Comparison of ENCODE assay signal across 14 cellular contexts in genomic region chr16:14196011-14196410, GRCh38.
DNase-seq lines count a peak whose midpoint lies in the region; ATAC-seq and TF ChIP-seq lines count a peak whose summit lies in the region.
"Had no signal": no experiment of that assay in that cellular context is flagged by ENCODE, and none has a peak within 500 bp of the region (broad histone marks: within the 10 kb centered on the region; RNA-seq: fewer than 3 reads in every experiment).

No MANE protein-coding gene starts in this region.

- H3K4me3 ChIP-seq in IMR-90 (ENCODE audit: insufficient read depth, low read depth, low read length): no peak overlapping the region
- no peak overlapping the region for H3K4me3 ChIP-seq in Panc1 (ENCODE audit: low read depth in 2 of 2, low read length in 2 of 2)
- no peak overlapping the region for H3K4me3 ChIP-seq in neural cell (ENCODE audit: low read length)
- H3K4me3 ChIP-seq: SJCRH30 had no signal

- intact Hi-C loops in IMR-90 (cut with micrococcal nuclease) (no loop called here), Panc1 (cut with micrococcal nuclease; ENCODE audit: unreplicated experiment) (no loop called here)
- intact Hi-C loops in activated T-helper 1 cell treated with anti-CD3 and anti-CD28 coated beads, Interleukin-12 subunit alpha, Interleukin-12 subunit beta, Interleukin-2, Interleukin-4 antibody, amounts not matched to agents 30 ng/mL and 10 ng/mL and 1 ng/mL, durations not matched to agents 14 hours and 24 hours and 36 hours (cut with micrococcal nuclease): no loop called here

- H3K9me3 ChIP-seq in IMR-90 (ENCODE audit: control insufficient read depth, insufficient read depth, low read length) (no peaks in the 10 kb centered on the region), Panc1 (ENCODE audit: control insufficient read depth, insufficient read depth, low read depth, low read length) (no peaks in the 10 kb centered on the region), neural cell (ENCODE audit: low read length) (no peaks in the 10 kb centered on the region)

- dilution Hi-C loops in IMR-90 (cut with HindIII; ENCODE audit: low sequenced_read_pairs, unreplicated experiment): no loop called here

- no peak overlapping the region for H2BK5ac ChIP-seq in IMR-90 (ENCODE audit: low read depth, low read length, poor library complexity, severe bottlenecking)

- H4K20me1 ChIP-seq in IMR-90 (ENCODE audit: insufficient read depth, low read length): no peaks in the 10 kb centered on the region
- H4K20me1 ChIP-seq in neural cell (ENCODE audit: insufficient read depth): no peaks in the 10 kb centered on the region

- CTCF ChIA-PET in IMR-90 (lab: Yijun Ruan, JAX): no interaction called here
- CTCF ChIA-PET in Panc1 (lab: Charles Lee): interaction anchor here (0.8 kb wide), 1 partner anchor 1229 kb away, joined by 8 read pairs; no protein-coding TSS in a partner anchor

- no peak overlapping the region for H4K8ac ChIP-seq in IMR-90 (ENCODE audit: low read depth in 2 of 2, low read length in 2 of 2)

- in situ Hi-C loops in IMR-90 (cut with MboI; ENCODE audit: low sequenced_read_pairs): no loop called here
- in situ Hi-C loops in Panc1 (cut with HindIII; ENCODE audit: low pct_unique_long_range_greater_than_20kb, low sequenced_read_pairs): no loop called here

- H3K9me3 Mint-ChIP-seq in endothelial cell (ENCODE audit: unreplicated experiment): no peaks in the 10 kb centered on the region
- no peaks in the 10 kb centered on the region for H3K9me3 Mint-ChIP-seq in activated T-helper 1 cell treated with anti-CD3 and anti-CD28 coated beads, Interleukin-12 subunit alpha, Interleukin-12 subunit beta, Interleukin-2, Interleukin-4 antibody, amounts not matched to agents 30 ng/mL and 10 ng/mL and 1 ng/mL, durations not matched to agents 14 hours and 24 hours and 36 hours
- H3K9me3 Mint-ChIP-seq: activated naive CD4-positive, alpha-beta T cell treated with anti-CD3 and anti-CD28 coated beads, Interleukin-2, amount 10 ng/mL, durations not matched to agents 7 days and 5 days had no signal

- TF ChIP-seq CTCF in IMR-90 (conservative IDR thresholded peaks at IDR 0.05; ENCODE audit: low read depth, low read length) (no peak), Panc1 (IDR thresholded peaks at IDR 0.05) (no peak; the same call in 1 of the 2 replicates), endothelial cell (IDR thresholded peaks at IDR 0.05; ENCODE audit: unreplicated experiment) (no peak), neural cell (IDR thresholded peaks at IDR 0.05; ENCODE audit: poor library complexity, severe bottlenecking) (no peak)

- DNase-seq in IMR-90 (peak; percentile 18), Panc1 (ENCODE audit: low read depth, low spot score) (no peak), endothelial cell (ENCODE audit: low spot score) (no peak), SW 1271 (lab: John Stamatoyannopoulos, UW) (no peak), HK-2 (ENCODE audit: unreplicated experiment) (no peak)
- no peak for DNase-seq in activated T-helper 1 cell treated with anti-CD3 and anti-CD28 coated beads, Interleukin-12 subunit alpha, Interleukin-12 subunit beta, Interleukin-2, Interleukin-4 antibody, amounts not matched to agents 30 ng/mL and 10 ng/mL and 1 ng/mL, durations not matched to agents 14 hours and 24 hours and 36 hours (ENCODE audit: low spot score)
- DNase-seq: activated naive CD4-positive, alpha-beta T cell treated with anti-CD3 and anti-CD28 coated beads, Interleukin-2, amount 10 ng/mL, durations not matched to agents 7 days and 5 days; Calu3; cerebellar nuclear complex; NCI-H1048; NCI-H526 treated with DMSO at 0.1 percent for 48 hours; SJCRH30; small intestine had no signal

- POLR2A ChIA-PET in IMR-90 (lab: Charles Lee; ENCODE audit: unreplicated experiment) (interaction anchor here (0.6 kb wide), 1 partner anchor 398 kb away, joined by 6 read pairs; no protein-coding TSS in a partner anchor), Panc1 (lab: Charles Lee) (interaction anchor here (0.5 kb wide), 1 partner anchor 104 kb away, joined by 5 read pairs; no protein-coding TSS in a partner anchor)

- H3K4ac ChIP-seq in IMR-90 (ENCODE audit: low read depth, low read length): no peak overlapping the region

- H3K4me3 Mint-ChIP-seq in endothelial cell (ENCODE audit: unreplicated experiment): no peak overlapping the region
- H3K4me3 Mint-ChIP-seq in activated T-helper 1 cell treated with anti-CD3 and anti-CD28 coated beads, Interleukin-12 subunit alpha, Interleukin-12 subunit beta, Interleukin-2, Interleukin-4 antibody, amounts not matched to agents 30 ng/mL and 10 ng/mL and 1 ng/mL, durations not matched to agents 14 hours and 24 hours and 36 hours: no peak overlapping the region
- H3K4me3 Mint-ChIP-seq: activated naive CD4-positive, alpha-beta T cell treated with anti-CD3 and anti-CD28 coated beads, Interleukin-2, amount 10 ng/mL, durations not matched to agents 7 days and 5 days had no signal

- ATAC-seq in IMR-90 (ENCODE audit: low read depth) (no peak), Panc1 (no peak)

- no peaks in the 10 kb centered on the region for H3K9me2 ChIP-seq in neural cell (ENCODE audit: insufficient read depth, low read length)

- H3K36me3 Mint-ChIP-seq in endothelial cell (ENCODE audit: low read depth, unreplicated experiment): no peaks in the 10 kb centered on the region
- no peaks in the 10 kb centered on the region for H3K36me3 Mint-ChIP-seq in activated T-helper 1 cell treated with anti-CD3 and anti-CD28 coated beads, Interleukin-12 subunit alpha, Interleukin-12 subunit beta, Interleukin-2, Interleukin-4 antibody, amounts not matched to agents 30 ng/mL and 10 ng/mL and 1 ng/mL, durations not matched to agents 14 hours and 24 hours and 36 hours (ENCODE audit: low read depth)
- H3K36me3 Mint-ChIP-seq: activated naive CD4-positive, alpha-beta T cell treated with anti-CD3 and anti-CD28 coated beads, Interleukin-2, amount 10 ng/mL, durations not matched to agents 7 days and 5 days had no signal

- no peak overlapping the region for H2AK9ac ChIP-seq in IMR-90 (replicated peaks; ENCODE audit: low read depth, low read length, poor library complexity)

- TF ChIP-seq RAD21 in IMR-90 (IDR thresholded peaks at IDR 0.05; ENCODE audit: low read length): no peak
- no peak for TF ChIP-seq RAD21 in neural cell (conservative IDR thresholded peaks at IDR 0.05)

- no peak overlapping the region for H3K56ac ChIP-seq in IMR-90 (ENCODE audit: extremely low read depth, insufficient read depth, low read length)

- no peak overlapping the region for H2AK5ac ChIP-seq in IMR-90 (ENCODE audit: low read depth, low read length)

- H3K18ac ChIP-seq in IMR-90 (ENCODE audit: low read depth, low read length): no peak overlapping the region

- H2BK120ac ChIP-seq in IMR-90 (ENCODE audit: low read depth, low read length): no peak overlapping the region

- no peak overlapping the region for H3K27ac ChIP-seq in IMR-90 (ENCODE audit: insufficient read depth, low read length)
- H3K27ac ChIP-seq in Panc1 (ENCODE audit: low read length): no peak overlapping the region
- H3K27ac ChIP-seq in neural cell (ENCODE audit: low read length): no peak overlapping the region
- H3K27ac ChIP-seq: SJCRH30 had no signal

- no peak overlapping the region for H2BK20ac ChIP-seq in IMR-90 (ENCODE audit: low read depth, low read length)

- H3K79me2 ChIP-seq in neural cell (replicated peaks; ENCODE audit: insufficient read depth, low read length): no peaks in the 10 kb centered on the region

- H3K9me1 ChIP-seq in IMR-90 (ENCODE audit: insufficient read depth, low read length): no peaks in the 10 kb centered on the region; the same call in 1 of the 2 replicates

- BruUV-seq in IMR-90 (replicated peaks; lab: Mats Ljungman, UMichigan): no TSS peak
- TSS peak; percentile 9 for BruUV-seq in Panc1 (replicated peaks; lab: Mats Ljungman, UMichigan)

- H3K4me2 ChIP-seq in IMR-90 (ENCODE audit: low read depth, low read length) (no peak overlapping the region), neural cell (ENCODE audit: low read length) (no peak overlapping the region)

- no CpG with 5 or more reads among the region's 2 CpGs for WGBS in IMR-90 (ENCODE audit: extremely low coverage in 2 of 2, insufficient read length in 1 of 2), 2 experiments

- H3K4me1 ChIP-seq in IMR-90 (ENCODE audit: control insufficient read depth, insufficient read depth, low read length) (no peaks in the 10 kb centered on the region; the same call in 1 of the 2 replicates), Panc1 (ENCODE audit: control insufficient read depth, insufficient read depth, low read length) (peaks cover 6% of the 10 kb centered on the region; the same call in 1 of the 2 replicates)
- H3K4me1 ChIP-seq: SJCRH30 had no signal

- H2BK15ac ChIP-seq in IMR-90 (ENCODE audit: low read depth, low read length): no peak overlapping the region

- H3K27ac Mint-ChIP-seq in endothelial cell (ENCODE audit: unreplicated experiment): peak overlapping the region; percentile 76
- no peak overlapping the region for H3K27ac Mint-ChIP-seq in activated T-helper 1 cell treated with anti-CD3 and anti-CD28 coated beads, Interleukin-12 subunit alpha, Interleukin-12 subunit beta, Interleukin-2, Interleukin-4 antibody, amounts not matched to agents 30 ng/mL and 10 ng/mL and 1 ng/mL, durations not matched to agents 14 hours and 24 hours and 36 hours

- no peak overlapping the region for H3K23ac ChIP-seq in IMR-90 (ENCODE audit: low read depth, low read length)

- no peak overlapping the region for H3K9ac ChIP-seq in IMR-90 (ENCODE audit: low read depth, low read length)
- H3K9ac ChIP-seq in neural cell (ENCODE audit: low read length): no peak overlapping the region

- H3F3A ChIP-seq in neural cell (ENCODE audit: insufficient read depth, low read length, poor library complexity, severe bottlenecking): peaks cover 5% of the 10 kb centered on the region

- peaks cover 0 to 3% of the 10 kb centered on the region in 2 experiments; a peak in 2 of 4 replicates for H3K79me1 ChIP-seq in IMR-90 (ENCODE audit: low read depth in 1 of 2, low read length in 2 of 2)

- H2AFZ ChIP-seq in IMR-90 (replicated peaks; ENCODE audit: low read length, poor library complexity) (no peak overlapping the region), neural cell (ENCODE audit: low read depth, low read length) (no peak overlapping the region)

- H3K27me3 ChIP-seq in IMR-90 (ENCODE audit: control insufficient read depth, insufficient read depth, low read length) (no peaks in the 10 kb centered on the region), Panc1 (ENCODE audit: control insufficient read depth, insufficient read depth, low read length) (no peaks in the 10 kb centered on the region), neural cell (ENCODE audit: insufficient read depth, low read depth, low read length) (no peaks in the 10 kb centered on the region)
- H3K27me3 ChIP-seq: SJCRH30 had no signal

- H3K4me1 Mint-ChIP-seq in endothelial cell (ENCODE audit: unreplicated experiment): peaks cover 34% of the 10 kb centered on the region
- peaks cover 41% of the 10 kb centered on the region for H3K4me1 Mint-ChIP-seq in activated T-helper 1 cell treated with anti-CD3 and anti-CD28 coated beads, Interleukin-12 subunit alpha, Interleukin-12 subunit beta, Interleukin-2, Interleukin-4 antibody, amounts not matched to agents 30 ng/mL and 10 ng/mL and 1 ng/mL, durations not matched to agents 14 hours and 24 hours and 36 hours (ENCODE audit: low read depth)

- no peak for TF ChIP-seq POLR2A in IMR-90 (IDR thresholded peaks at IDR 0.05; ENCODE audit: low read depth, low read length)

- H3K27me3 Mint-ChIP-seq in endothelial cell (ENCODE audit: unreplicated experiment): no peaks in the 10 kb centered on the region
- H3K27me3 Mint-ChIP-seq in activated T-helper 1 cell treated with anti-CD3 and anti-CD28 coated beads, Interleukin-12 subunit alpha, Interleukin-12 subunit beta, Interleukin-2, Interleukin-4 antibody, amounts not matched to agents 30 ng/mL and 10 ng/mL and 1 ng/mL, durations not matched to agents 14 hours and 24 hours and 36 hours (ENCODE audit: insufficient read depth): no peaks in the 10 kb centered on the region
- H3K27me3 Mint-ChIP-seq: activated naive CD4-positive, alpha-beta T cell treated with anti-CD3 and anti-CD28 coated beads, Interleukin-2, amount 10 ng/mL, durations not matched to agents 7 days and 5 days had no signal

- no peak overlapping the region for H3K14ac ChIP-seq in IMR-90 (replicated peaks; ENCODE audit: low read depth, low read length)

- no peak overlapping the region for H4K5ac ChIP-seq in IMR-90 (ENCODE audit: low read depth, low read length)

- H3K36me3 ChIP-seq in IMR-90 (ENCODE audit: control insufficient read depth, insufficient read depth, low read length) (no peaks in the 10 kb centered on the region), Panc1 (ENCODE audit: control insufficient read depth, insufficient read depth, low read length) (no peaks in the 10 kb centered on the region), neural cell (ENCODE audit: insufficient read depth, low read length) (no peaks in the 10 kb centered on the region)
- H3K36me3 ChIP-seq: SJCRH30 had no signal

- H4K91ac ChIP-seq in IMR-90 (ENCODE audit: insufficient read depth, low read depth, low read length): no peak overlapping the region

- no peak for TF ChIP-seq EP300 in neural cell (conservative IDR thresholded peaks at IDR 0.05; ENCODE audit: poor library complexity, severe bottlenecking)
